18 cellular contexts compared by ENCODE assay signal in the genomic region with DNA sequence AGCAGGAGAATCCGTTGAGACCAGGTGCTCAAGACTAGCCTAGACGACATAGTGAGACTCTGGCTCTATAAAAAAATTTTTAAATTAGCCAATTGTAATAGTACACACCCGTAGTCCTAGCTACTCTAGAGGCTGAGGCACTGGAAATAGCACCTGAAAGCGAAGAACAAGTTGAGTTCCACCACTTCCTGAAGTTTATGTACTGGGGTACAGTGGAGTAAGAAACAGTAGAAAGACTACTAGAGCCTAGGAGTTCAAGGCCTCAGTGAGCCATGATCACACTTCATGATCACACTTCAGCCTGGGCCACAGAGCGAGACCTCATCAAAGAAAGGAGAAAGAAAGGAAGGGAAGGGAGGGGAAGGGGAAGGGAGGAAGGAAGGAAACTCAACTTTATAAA. TPM values are rescaled to one million over a fixed set of nuclear protein-coding genes. Genes with fewer than 3 reads are reported as not detected.
DNase-seq lines count a peak whose midpoint lies in the region; ATAC-seq and TF ChIP-seq lines count a peak whose summit lies in the region.
"Had no signal": no experiment of that assay in that cellular context is flagged by ENCODE, and none has a peak within 500 bp of the region (broad histone marks: within the 10 kb centered on the region; RNA-seq: fewer than 3 reads in every experiment).

No MANE protein-coding gene starts in this region.

- no peak overlapping the region for H3K9ac ChIP-seq in colonic mucosa (ENCODE audit: low read depth in 2 of 2, low read length in 2 of 2)

- POLR2A ChIA-PET in activated naive CD8-positive, alpha-beta T cell treated with anti-CD3 and anti-CD28 coated beads, Interleukin-2, amount 10 ng/mL, durations not matched to agents 7 days and 5 days (lab: Charles Lee), result interaction anchor here (1.3 to 1.5 kb wide), 2 partner anchors 19 to 33 kb away, joined by 4 to 12 read pairs; partner anchors contain the start of gene RSBN1

- ATAC-seq in HG03442 (IDR thresholded peaks at IDR 0.05; ENCODE audit: unreplicated experiment) (peak; percentile 46), HG02588 (IDR thresholded peaks at IDR 0.05; ENCODE audit: unreplicated experiment) (no peak)
- peak; percentile 89 for ATAC-seq in activated naive CD8-positive, alpha-beta T cell treated with anti-CD3 and anti-CD28 coated beads, Interleukin-2, amount 10 ng/mL, durations not matched to agents 7 days and 5 days (ENCODE audit: low read depth)
- peak; percentile 85 for ATAC-seq in stimulated activated naive CD8-positive, alpha-beta T cell treated with anti-CD3 and anti-CD28 coated beads, Interleukin-15, amount 100 ng/mL, for 72 hours
- ATAC-seq: foreskin keratinocyte had no signal

- H3K4me1 ChIP-seq in colonic mucosa, result peaks cover 3% of the 10 kb centered on the region

- peak overlapping the region; percentile 84 for H3K27ac Mint-ChIP-seq in activated naive CD4-positive, alpha-beta T cell treated with anti-CD3 and anti-CD28 coated beads, Interleukin-2, amount 10 ng/mL, durations not matched to agents 7 days and 5 days
- peak overlapping the region; percentile 93 for H3K27ac Mint-ChIP-seq in activated naive CD8-positive, alpha-beta T cell treated with anti-CD3 and anti-CD28 coated beads, Interleukin-2, amount 10 ng/mL, durations not matched to agents 7 days and 5 days
- H3K27ac Mint-ChIP-seq in stimulated activated naive CD8-positive, alpha-beta T cell treated with anti-CD3 and anti-CD28 coated beads, Interleukin-15, amount 100 ng/mL, for 72 hours, result peak overlapping the region; percentile 10 to 64

- peaks cover 4% of the 10 kb centered on the region for H3K36me3 ChIP-seq in colonic mucosa

- DNase-seq in activated naive CD4-positive, alpha-beta T cell treated with anti-CD3 and anti-CD28 coated beads, Interleukin-2, amount 10 ng/mL, durations not matched to agents 7 days and 5 days, result peak; percentile 38
- DNase-seq in activated naive CD4-positive, alpha-beta T cell (lab: John Stamatoyannopoulos, UW), result no peak
- no peak for DNase-seq in activated naive CD8-positive, alpha-beta T cell treated with anti-CD3 and anti-CD28 coated beads, Interleukin-2, amount 10 ng/mL, durations not matched to agents 7 days and 5 days
- no peak for DNase-seq in stimulated activated naive CD8-positive, alpha-beta T cell treated with anti-CD3 and anti-CD28 coated beads, Interleukin-15, amount 100 ng/mL, for 72 hours
- no peak for DNase-seq in glomerular visceral epithelial cell (ENCODE audit: extremely low spot score)
- no peak for DNase-seq in colonic mucosa
- DNase-seq: DMS53; dorsolateral prefrontal cortex; H9; kidney; NCI-H1105 treated with DMSO at 0.1 percent for 48 hours; NCI-H524; stimulated activated CD4-positive, alpha-beta T cell treated with anti-CD3 and anti-CD28 coated beads, Interleukin-2, amount 100 ng/mL, for 48 hours; T-helper 9 cell had no signal

- H3K27ac ChIP-seq in colonic mucosa, result no peak overlapping the region
- H3K27ac ChIP-seq: dorsolateral prefrontal cortex, foreskin keratinocyte, vagina had no signal

- no peaks in the 10 kb centered on the region for H3K9me3 Mint-ChIP-seq in activated naive CD4-positive, alpha-beta T cell treated with anti-CD3 and anti-CD28 coated beads, Interleukin-2, amount 10 ng/mL, durations not matched to agents 7 days and 5 days
- H3K9me3 Mint-ChIP-seq in activated naive CD8-positive, alpha-beta T cell treated with anti-CD3 and anti-CD28 coated beads, Interleukin-2, amount 10 ng/mL, durations not matched to agents 7 days and 5 days, result no peaks in the 10 kb centered on the region
- H3K9me3 Mint-ChIP-seq in stimulated activated naive CD8-positive, alpha-beta T cell treated with anti-CD3 and anti-CD28 coated beads, Interleukin-15, amount 100 ng/mL, for 72 hours, result peaks cover 0 to 7% of the 10 kb centered on the region in 2 donors
- H3K9me3 Mint-ChIP-seq: H9 had no signal

- CTCF ChIA-PET in activated naive CD4-positive, alpha-beta T cell treated with anti-CD3 and anti-CD28 coated beads, Interleukin-2, amount 10 ng/mL, durations not matched to agents 7 days and 5 days (lab: Charles Lee), result interaction anchor here (1.4 kb wide), 1 partner anchor 9 kb away, joined by 5 read pairs; no protein-coding TSS in a partner anchor

- no peak overlapping the region for H3K4me3 ChIP-seq in colonic mucosa
- H3K4me3 ChIP-seq: dorsolateral prefrontal cortex, vagina had no signal

- no peak for TF ChIP-seq CTCF in colonic mucosa (IDR thresholded peaks at IDR 0.05)

- H3K27me3 Mint-ChIP-seq in activated naive CD4-positive, alpha-beta T cell treated with anti-CD3 and anti-CD28 coated beads, Interleukin-2, amount 10 ng/mL, durations not matched to agents 7 days and 5 days, result no peaks in the 10 kb centered on the region
- no peaks in the 10 kb centered on the region for H3K27me3 Mint-ChIP-seq in activated naive CD8-positive, alpha-beta T cell treated with anti-CD3 and anti-CD28 coated beads, Interleukin-2, amount 10 ng/mL, durations not matched to agents 7 days and 5 days
- H3K27me3 Mint-ChIP-seq in stimulated activated naive CD8-positive, alpha-beta T cell treated with anti-CD3 and anti-CD28 coated beads, Interleukin-15, amount 100 ng/mL, for 72 hours, result no peaks in the 10 kb centered on the region

- no peak overlapping the region for H3K4me3 Mint-ChIP-seq in activated naive CD4-positive, alpha-beta T cell treated with anti-CD3 and anti-CD28 coated beads, Interleukin-2, amount 10 ng/mL, durations not matched to agents 7 days and 5 days
- peak overlapping the region; percentile 20 for H3K4me3 Mint-ChIP-seq in activated naive CD8-positive, alpha-beta T cell treated with anti-CD3 and anti-CD28 coated beads, Interleukin-2, amount 10 ng/mL, durations not matched to agents 7 days and 5 days
- peak overlapping the region in 1 of 2 donors; percentile 1 for H3K4me3 Mint-ChIP-seq in stimulated activated naive CD8-positive, alpha-beta T cell treated with anti-CD3 and anti-CD28 coated beads, Interleukin-15, amount 100 ng/mL, for 72 hours
- H3K4me3 Mint-ChIP-seq: H9 had no signal

- no peaks in the 10 kb centered on the region for H3K27me3 ChIP-seq in colonic mucosa
- H3K27me3 ChIP-seq: dorsolateral prefrontal cortex, foreskin keratinocyte, vagina had no signal

- H3K36me3 Mint-ChIP-seq in activated naive CD4-positive, alpha-beta T cell treated with anti-CD3 and anti-CD28 coated beads, Interleukin-2, amount 10 ng/mL, durations not matched to agents 7 days and 5 days, result peaks cover 76% of the 10 kb centered on the region
- peaks cover 73% of the 10 kb centered on the region for H3K36me3 Mint-ChIP-seq in activated naive CD8-positive, alpha-beta T cell treated with anti-CD3 and anti-CD28 coated beads, Interleukin-2, amount 10 ng/mL, durations not matched to agents 7 days and 5 days

- no peaks in the 10 kb centered on the region for H3K9me3 ChIP-seq in colonic mucosa
- H3K9me3 ChIP-seq: vagina had no signal

- intact Hi-C loops in colonic mucosa (cut with DNase I), result no loop called here

- peaks cover 49% of the 10 kb centered on the region for H3K4me1 Mint-ChIP-seq in activated naive CD4-positive, alpha-beta T cell treated with anti-CD3 and anti-CD28 coated beads, Interleukin-2, amount 10 ng/mL, durations not matched to agents 7 days and 5 days
- peaks cover 42% of the 10 kb centered on the region for H3K4me1 Mint-ChIP-seq in activated naive CD8-positive, alpha-beta T cell treated with anti-CD3 and anti-CD28 coated beads, Interleukin-2, amount 10 ng/mL, durations not matched to agents 7 days and 5 days
- peaks cover 67% of the 10 kb centered on the region for H3K4me1 Mint-ChIP-seq in stimulated activated naive CD8-positive, alpha-beta T cell treated with anti-CD3 and anti-CD28 coated beads, Interleukin-15, amount 100 ng/mL, for 72 hours

RNA-seq across cellular contexts. Expression of gene RSBN1, which starts 19.8 kb away (rescaled TPM):
- 10 to 100 TPM; 32.7 to 37.0 TPM for total RNA-seq in activated naive CD8-positive, alpha-beta T cell treated with anti-CD3 and anti-CD28 coated beads, Interleukin-2, amount 10 ng/mL, durations not matched to agents 7 days and 5 days
- total RNA-seq in colonic mucosa, result 10 to 100 TPM; 21.7 to 27.4 TPM

RNA-seq across cellular contexts. Expression of gene PHTF1, which starts 33.2 kb away (rescaled TPM):
- total RNA-seq in activated naive CD8-positive, alpha-beta T cell treated with anti-CD3 and anti-CD28 coated beads, Interleukin-2, amount 10 ng/mL, durations not matched to agents 7 days and 5 days, result 10 to 100 TPM; 19.2 to 22.6 TPM
- 1 to 10 TPM; 8.5 to 9.8 TPM for total RNA-seq in colonic mucosa

Comparison
In these comparisons a context has a peak if more than half of its experiments do, and no peak if none do; other contexts are left out.
1. H3K27ac Mint-ChIP-seq: peak in every context shown above with its lines; median percentile 93 in activated naive CD8-positive, alpha-beta T cell treated with anti-CD3 and anti-CD28 coated beads, Interleukin-2, amount 10 ng/mL, durations not matched to agents 7 days and 5 days; 84 in activated naive CD4-positive, alpha-beta T cell treated with anti-CD3 and anti-CD28 coated beads, Interleukin-2, amount 10 ng/mL, durations not matched to agents 7 days and 5 days; 37 in stimulated activated naive CD8-positive, alpha-beta T cell treated with anti-CD3 and anti-CD28 coated beads, Interleukin-15, amount 100 ng/mL, for 72 hours.